Comparison of ENCODE assay signal across 21 cellular contexts in genomic region chr2:133726906-133727305, GRCh38.
DNase-seq lines count a peak whose midpoint lies in the region; ATAC-seq, FAIRE-seq and TF ChIP-seq lines count a peak whose summit lies in the region.
"Had no signal": no experiment of that assay in that cellular context is flagged by ENCODE, and none has a peak within 500 bp of the region (broad histone marks: within the 10 kb centered on the region; RNA-seq: fewer than 3 reads in every experiment).

No MANE protein-coding gene starts in this region.

- intact Hi-C loops in testis (cut with DNase I; ENCODE audit: low total_unique reads) (no loop called here), pancreas (cut with DNase I) (no loop called here)

- H3K9me3 ChIP-seq in MG63 (no peaks in the 10 kb centered on the region), osteoblast (ENCODE audit: low read depth, low read length) (no peaks in the 10 kb centered on the region), testis (no peaks in the 10 kb centered on the region), pancreas (no peaks in the 10 kb centered on the region)

- peak overlapping the region; percentile 90 for H3K4me2 ChIP-seq in osteoblast (ENCODE audit: insufficient read depth, low read length)

- TF ChIP-seq CTCF in AG04449 (IDR thresholded peaks at IDR 0.05; ENCODE audit: insufficient read depth, low read length, missing control alignments) (no peak), fibroblast of pulmonary artery (IDR thresholded peaks at IDR 0.05; ENCODE audit: low read length, missing control alignments) (no peak), osteoblast (IDR thresholded peaks at IDR 0.05; ENCODE audit: extremely low read depth, low read depth, low read length) (no peak), testis (IDR thresholded peaks at IDR 0.05) (no peak), pancreas (IDR thresholded peaks at IDR 0.05) (no peak)

- no peak for TF ChIP-seq POLR2A in testis (IDR thresholded peaks at IDR 0.05)

- no peak for ATAC-seq in pancreas
- ATAC-seq: effector memory CD8-positive, alpha-beta T cell; Panc1 had no signal

- H3K27me3 ChIP-seq in MG63 (no peaks in the 10 kb centered on the region), osteoblast (ENCODE audit: insufficient read depth, low read length) (no peaks in the 10 kb centered on the region), testis (no peaks in the 10 kb centered on the region), pancreas (no peaks in the 10 kb centered on the region)

- no peaks in the 10 kb centered on the region for H4K20me1 ChIP-seq in osteoblast (ENCODE audit: insufficient read depth, low read length)

- no peak for FAIRE-seq in pancreas (lab: Jason Lieb, UNC)
- FAIRE-seq: small intestine, TTC549 had no signal

- H3K27ac ChIP-seq in osteoblast (ENCODE audit: low read depth, low read length) = peak overlapping the region; percentile 54
- H3K27ac ChIP-seq in testis = peak overlapping the region in 1 of 2 donors; percentile 20
- H3K27ac ChIP-seq in pancreas = no peak overlapping the region
- H3K27ac ChIP-seq: HL-60 had no signal

- H2AFZ ChIP-seq in osteoblast (ENCODE audit: low read length) = peak overlapping the region; percentile 95

- peaks cover 10% of the 10 kb centered on the region for H3K4me1 ChIP-seq in osteoblast (ENCODE audit: insufficient read depth, low read length)
- peaks cover 4% of the 10 kb centered on the region for H3K4me1 ChIP-seq in testis
- H3K4me1 ChIP-seq in pancreas = no peaks in the 10 kb centered on the region

- H3K79me2 ChIP-seq in osteoblast (ENCODE audit: insufficient read depth, low read length) = no peaks in the 10 kb centered on the region

- H3K36me3 ChIP-seq in MG63 (no peaks in the 10 kb centered on the region), osteoblast (ENCODE audit: insufficient read depth, low read length) (no peaks in the 10 kb centered on the region), testis (ENCODE audit: low read depth, missing control alignments) (no peaks in the 10 kb centered on the region), pancreas (no peaks in the 10 kb centered on the region)

- 27 to 45% methylated on average over 4 of the region's 4 CpGs for WGBS in testis, 2 donors
- WGBS in pancreas, 2 donors = 51 to 53% methylated on average over 4 of the region's 4 CpGs

- POLR2A ChIA-PET in AG04449 (lab: Yijun Ruan, JAX) = no interaction called here

- H3K4me3 ChIP-seq in AG04449 (ENCODE audit: low read depth, low read length) = peak overlapping the region; percentile 16
- peak overlapping the region; percentile 7 for H3K4me3 ChIP-seq in MG63
- peak overlapping the region; percentile 20 for H3K4me3 ChIP-seq in fibroblast of pulmonary artery (replicated peaks; ENCODE audit: low read depth, low read length)
- peak overlapping the region; percentile 58 for H3K4me3 ChIP-seq in osteoblast (ENCODE audit: insufficient read depth, low read length)
- H3K4me3 ChIP-seq in testis = no peak overlapping the region
- H3K4me3 ChIP-seq in pancreas = no peak overlapping the region

- CTCF ChIA-PET in AG04449 (lab: Yijun Ruan, JAX) = no interaction called here

- DNase-seq in AG04449 (ENCODE audit: low read depth, low spot score) (no peak), MG63 (no peak), fibroblast of pulmonary artery (ENCODE audit: low read depth) (no peak), osteoblast (ENCODE audit: insufficient read length, low spot score, missing footprints) (no peak), SK-N-DZ (ENCODE audit: low spot score) (no peak), activated T-cell treated with anti-CD3 and anti-CD28 coated beads for 4 hours (no peak), testis (no peak), pancreas (no peak)
- DNase-seq: activated CD4-positive, alpha-beta T cell treated with anti-CD3 and anti-CD28 coated beads, Interleukin-2, amount 50 U/mL, for 4 hours; activated T-cell treated with anti-CD3 and anti-CD28 coated beads, Interleukin-2, amount 50 U/mL, for 48 hours; central memory CD4-positive, alpha-beta T cell; effector memory CD8-positive, alpha-beta T cell; foreskin melanocyte; GOT3; KG1; NCI-H1092; NCI-H526 treated with DMSO at 0.1 percent for 48 hours; small intestine had no signal

Comparison
In these comparisons a context has a peak if more than half of its experiments do, and no peak if none do; other contexts are left out.
1. H3K4me3 ChIP-seq: peak in AG04449 (single experiment), MG63 (single experiment), fibroblast of pulmonary artery (single experiment) and osteoblast (single experiment); none in testis (0 of 2) and pancreas (0 of 4).